In genomic region chr13:112873851-112874750, GRCh38 we compare ENCODE assay signal across 8 cellular contexts.
A peak's percentile ranks its signal among the peaks of the same experiment; 100 is the strongest.
DNase-seq lines count a peak whose midpoint lies in the region; ATAC-seq, FAIRE-seq and TF ChIP-seq lines count a peak whose summit lies in the region.

No MANE protein-coding gene starts in this region.

- H2AFZ ChIP-seq in H1 (ENCODE audit: low read length) = no peak overlapping the region

- POLR2A ChIA-PET in H1 (lab: Charles Lee; ENCODE audit: partially characterized antibody) = interaction anchor here (0.6 to 1.0 kb wide), 3 partner anchors 12 to 259 kb away, joined by 3 read pairs; no protein-coding TSS in a partner anchor

- H3K9ac ChIP-seq in BLaER1 (no peak overlapping the region), H1 (replicated peaks in 1 of 4; ENCODE audit: extremely low read depth in 1 of 4, low read depth in 3 of 4, low read length in 3 of 4) (no peak overlapping the region)

- WGBS in H1 (ENCODE audit: extremely low coverage in 1 of 2, insufficient coverage in 1 of 2, insufficient read length in 1 of 2, insufficient replicate concordance in 2 of 2, low coverage in 1 of 2, low lambda C conversion rate in 2 of 2, missing lambda C conversion rate in 1 of 2), 2 experiments = 86% methylated on average over 35 of the region's 40 CpGs; no CpG with 5 or more reads in 1 of the 2 experiments

- no peak overlapping the region for H3K23ac ChIP-seq in H1 (ENCODE audit: insufficient read length)

- no peak overlapping the region for H4K91ac ChIP-seq in H1 (replicated peaks; ENCODE audit: insufficient read length, low read length)

- no peak overlapping the region; the same call in none of the 2 replicates for H4K8ac ChIP-seq in H1 (ENCODE audit: extremely low read depth, insufficient read depth, low read length)

- no peak overlapping the region for H2BK12ac ChIP-seq in H1 (ENCODE audit: low read depth, low read length)

- no peak for FAIRE-seq in H1 (lab: Jason Lieb, UNC)

- no peak overlapping the region for H3K56ac ChIP-seq in H1 (replicated peaks; ENCODE audit: insufficient read length, low read depth, low read length)

- peak; percentile 91 to 93 for TF ChIP-seq RAD21 in H1 (IDR thresholded peaks at IDR 0.05 in 1 of 2, conservative IDR thresholded peaks at IDR 0.05 in 1 of 2; ENCODE audit: low read depth in 2 of 2, low read length in 2 of 2)

- no peak for TF ChIP-seq POLR2A in H1 (IDR thresholded peaks at IDR 0.05; ENCODE audit: control extremely low read depth in 1 of 2, low read depth in 2 of 2, low read length in 2 of 2)

- 0 out of 2 replicates have a peak overlapping the region, but pooled peaks have one; percentile 16 for H2BK5ac ChIP-seq in H1 (ENCODE audit: low read depth, low read length)

- no peak overlapping the region for H3K4ac ChIP-seq in H1 (replicated peaks; ENCODE audit: insufficient read length, low read depth, low read length)

- TF ChIP-seq EP300 in H1 (IDR thresholded peaks at IDR 0.05; ENCODE audit: borderline replicate concordance in 1 of 2, low read depth in 2 of 2, low read length in 2 of 2) = no peak

- H3K14ac ChIP-seq in H1 (ENCODE audit: insufficient read length) = no peak overlapping the region

- peaks cover 51% of the 10 kb centered on the region for H3K4me1 ChIP-seq in BLaER1
- H3K4me1 ChIP-seq in H1 (replicated peaks in 1 of 4; ENCODE audit: control insufficient read depth in 3 of 4, insufficient read depth in 4 of 4, low read length in 3 of 4) = 0 out of 7 replicates have a peak, but pooled peaks cover 0 to 4% (median under 1%) of the 10 kb centered on the region in 4 experiments
- no peaks in the 10 kb centered on the region for H3K4me1 ChIP-seq in mucosa of descending colon (ENCODE audit: low read depth)

- H3K4me2 ChIP-seq in BLaER1 (peak overlapping the region; percentile 61), H1 (ENCODE audit: insufficient read depth in 1 of 2, low read depth in 2 of 2, low read length in 2 of 2) (no peak overlapping the region)

- H3K23me2 ChIP-seq in H1 (ENCODE audit: low read depth, low read length) = peaks cover 6% of the 10 kb centered on the region; the same call in 1 of the 2 replicates

- no peak overlapping the region for H2BK20ac ChIP-seq in H1 (ENCODE audit: low read length)

- H3K9me3 ChIP-seq in BLaER1 (no peaks in the 10 kb centered on the region), H1 (ENCODE audit: insufficient read depth in 2 of 2, low read depth in 1 of 2, low read length in 1 of 2) (peaks cover 0 to 12% of the 10 kb centered on the region in 2 experiments; a peak in 3 of 4 replicates), mucosa of descending colon (no peaks in the 10 kb centered on the region)

- H3K27ac ChIP-seq in BLaER1 (no peak overlapping the region), H1 (ENCODE audit: low read depth, low read length) (0 out of 2 replicates have a peak overlapping the region, but pooled peaks have one; percentile 3)

- no peak overlapping the region for H2BK15ac ChIP-seq in H1 (ENCODE audit: low read length)

- DNase-seq in NCI-H2171 treated with DMSO at 0.1 percent for 48 hours (lab: John Stamatoyannopoulos, UW) = peak; percentile 35
- peak; percentile 16 to 21 for DNase-seq in activated CD4-positive, alpha-beta T cell treated with anti-CD3 and anti-CD28 coated beads, Interleukin-2, amount 50 U/mL, for 4 hours
- peak; percentile 33 to 97 for DNase-seq in H1 (ENCODE audit: low read depth in 1 of 2, low spot score in 2 of 2)
- peak; percentile 68 to 79 (median 79) for DNase-seq in mucosa of descending colon
- DNase-seq in stimulated activated CD8-positive, alpha-beta memory T cell treated with anti-CD3 and anti-CD28 coated beads, Interleukin-4, amount 100 ng/mL, for 48 hours = peak; percentile 88

- no peak overlapping the region for H4K5ac ChIP-seq in H1 (ENCODE audit: insufficient read length, low read depth, low read length)

- no peak overlapping the region for H2AK5ac ChIP-seq in H1 (ENCODE audit: low read depth, low read length)

- H3K4me3 ChIP-seq in BLaER1 (no peak overlapping the region), H1 (ENCODE audit: extremely low read depth in 1 of 4, insufficient read depth in 2 of 4, low read depth in 3 of 4, low read length in 4 of 4) (no peak overlapping the region), mucosa of descending colon (no peak overlapping the region)

- no peaks in the 10 kb centered on the region; the same call in 1 of the 2 replicates for H3K79me1 ChIP-seq in H1 (ENCODE audit: low read depth, low read length)

- ATAC-seq in GM18907 (IDR thresholded peaks at IDR 0.05; ENCODE audit: unreplicated experiment) (peak; percentile 89), HG03095 (IDR thresholded peaks at IDR 0.05; ENCODE audit: unreplicated experiment) (peak; percentile 86), mucosa of descending colon (peak; percentile 85)

- H3K79me2 ChIP-seq in H1 (ENCODE audit: control insufficient read depth in 1 of 2, insufficient read depth in 2 of 2, low read length in 2 of 2) = no peaks in the 10 kb centered on the region

- H2BK120ac ChIP-seq in H1 (replicated peaks; ENCODE audit: low read depth, low read length) = no peak overlapping the region

- intact Hi-C loops in mucosa of descending colon (cut with DNase I, micrococcal nuclease) = loop anchor here in 1 of 2 donors (10.0 kb wide), 1 partner anchor 239 kb away; no protein-coding TSS in a partner anchor

- H3K36me3 ChIP-seq in BLaER1 = peaks cover 45% of the 10 kb centered on the region
- peaks cover 6 to 15% (median 11%) of the 10 kb centered on the region in 4 experiments; a peak in 7 of 8 replicates for H3K36me3 ChIP-seq in H1 (ENCODE audit: control insufficient read depth in 2 of 4, insufficient read depth in 4 of 4, low read length in 3 of 4)
- no peaks in the 10 kb centered on the region for H3K36me3 ChIP-seq in mucosa of descending colon (ENCODE audit: low read depth)

- CTCF ChIA-PET in H1 (lab: Charles Lee; ENCODE audit: partially characterized antibody) = interaction anchor here (0.6 to 2.3 kb wide), 52 partner anchors 11 to 359 kb away, joined by 3 to 31 read pairs (median 3); no protein-coding TSS in a partner anchor

- H3K27me3 ChIP-seq in BLaER1 (peaks cover 12% of the 10 kb centered on the region; the same call in 1 of the 2 replicates), H1 (replicated peaks in 1 of 4; ENCODE audit: control insufficient read depth in 3 of 4, extremely low read depth in 1 of 4, insufficient read depth in 3 of 4, low read length in 3 of 4) (no peaks in the 10 kb centered on the region)

- TF ChIP-seq CTCF in H1 (IDR thresholded peaks at IDR 0.05; ENCODE audit: control extremely low read depth in 1 of 3, insufficient read depth in 1 of 3, low read depth in 1 of 3, low read length in 3 of 3) (peak in 2 of 3 experiments; percentile 88 to 94; a peak in 3 of 4 replicates), mucosa of descending colon (IDR thresholded peaks at IDR 0.05) (peak; percentile 60)

- no peak overlapping the region; the same call in 1 of the 2 replicates for H3K18ac ChIP-seq in H1 (ENCODE audit: extremely low read depth, low read length)

- H4K20me1 ChIP-seq in BLaER1 = peaks cover 81% of the 10 kb centered on the region
- H4K20me1 ChIP-seq in H1 (replicated peaks in 1 of 2; ENCODE audit: control insufficient read depth in 1 of 2, insufficient read depth in 2 of 2, low read length in 2 of 2) = peaks cover 0 to 2% of the 10 kb centered on the region in 2 experiments

TF ChIP-seq in H1, 55 proteins besides CTCF, POLR2A, EP300 and RAD21:
- TF ChIP-seq GABPA (IDR thresholded peaks at IDR 0.05; ENCODE audit: borderline replicate concordance, insufficient read depth, low read length) (peak; percentile 35; the same call in 1 of the 2 replicates), TBP (IDR thresholded peaks at IDR 0.05; ENCODE audit: low read depth, low read length) (peak; percentile 40; the same call in 1 of the 2 replicates), KDM5A (IDR thresholded peaks at IDR 0.05; ENCODE audit: low read length) (no peak), BACH1 (IDR thresholded peaks at IDR 0.05; ENCODE audit: low read length) (peak; percentile 16; the same call in 1 of the 2 replicates)
TF ChIP-seq in H1: peak in this region for 3.

Comparison
In these comparisons a context has a peak if more than half of its experiments do, and no peak if none do; other contexts are left out.
1. DNase-seq: peak in every context shown above with its lines; median percentile 88 in stimulated activated CD8-positive, alpha-beta memory T cell treated with anti-CD3 and anti-CD28 coated beads, Interleukin-4, amount 100 ng/mL, for 48 hours; 79 in mucosa of descending colon; 65 in H1; 35 in NCI-H2171 treated with DMSO at 0.1 percent for 48 hours; 18 in activated CD4-positive, alpha-beta T cell treated with anti-CD3 and anti-CD28 coated beads, Interleukin-2, amount 50 U/mL, for 4 hours.